In the genomic region with DNA sequence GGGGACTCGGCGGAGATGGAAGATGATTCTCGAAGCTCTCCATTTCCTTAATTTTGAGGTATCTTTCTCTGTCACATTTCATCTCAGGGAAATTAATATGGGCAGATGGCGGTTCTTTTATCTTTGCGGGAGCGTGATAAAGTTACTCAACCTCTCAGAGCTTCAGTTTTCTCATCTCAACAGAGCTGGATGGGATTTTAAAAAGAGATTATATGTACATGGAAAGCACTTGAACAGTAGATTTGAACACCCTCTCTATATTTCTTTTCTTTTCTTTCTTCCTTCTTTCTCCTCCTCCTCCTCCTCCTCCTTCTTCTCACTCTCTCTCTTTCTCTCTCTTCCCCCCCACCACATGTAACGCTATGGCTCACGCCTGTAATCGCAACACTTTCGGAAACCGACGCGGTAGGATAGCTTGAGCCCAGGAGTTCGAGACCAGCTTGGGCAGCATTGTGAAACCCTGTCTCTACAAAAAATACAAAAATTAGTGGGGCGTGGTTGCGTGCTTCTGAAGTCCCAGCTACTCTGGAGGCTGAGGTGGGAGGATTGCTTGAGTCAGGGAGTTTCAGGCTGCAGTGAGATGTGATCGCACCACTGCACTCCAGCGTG, we compare ENCODE assay signal across 8 cellular contexts. TPM values are rescaled to one million over a fixed set of nuclear protein-coding genes. Genes with fewer than 3 reads are reported as not detected.
DNase-seq lines count a peak whose midpoint lies in the region; ATAC-seq and TF ChIP-seq lines count a peak whose summit lies in the region.

No MANE protein-coding gene starts in this region.

- ATAC-seq in T-cell (replicated peaks in 1 of 4) (peak in 3 of 4 experiments; percentile 17 to 22 (median 20)), GM18868 (IDR thresholded peaks at IDR 0.05; ENCODE audit: unreplicated experiment) (no peak)

- WGBS in esophagus squamous epithelium, 2 donors = 16 to 18% methylated on average over 15 to 18 of the region's 18 CpGs

- no peaks in the 10 kb centered on the region for H3K9me3 Mint-ChIP-seq in T-cell

- peak overlapping the region; percentile 38 to 74 (median 50) for H3K4me3 ChIP-seq in esophagus squamous epithelium
- peak overlapping the region; percentile 29 for H3K4me3 ChIP-seq in skeletal muscle cell (ENCODE audit: low read depth, low read length)
- H3K4me3 ChIP-seq in foreskin fibroblast (ENCODE audit: low read depth in 1 of 2, low read length in 2 of 2) = no peak overlapping the region

- no peak for TF ChIP-seq POLR2A in esophagus squamous epithelium (IDR thresholded peaks at IDR 0.05)

- no peaks in the 10 kb centered on the region for H3K36me3 ChIP-seq in esophagus squamous epithelium

- H3K27ac Mint-ChIP-seq in T-cell = peak overlapping the region in 1 of 2 donors; percentile 39

- peaks cover 14 to 28% (median 15%) of the 10 kb centered on the region in 3 donors for H3K4me1 ChIP-seq in esophagus squamous epithelium

- H3K36me3 Mint-ChIP-seq in T-cell = no peaks in the 10 kb centered on the region

- no peak for TF ChIP-seq CTCF in esophagus squamous epithelium (IDR thresholded peaks at IDR 0.05)
- TF ChIP-seq CTCF in foreskin fibroblast (IDR thresholded peaks at IDR 0.05; ENCODE audit: low read depth, low read length) = no peak

- peak overlapping the region in 1 of 4 donors; percentile 41 for H3K27ac ChIP-seq in esophagus squamous epithelium

- H3K27me3 ChIP-seq in esophagus squamous epithelium = peaks cover 0 to 75% (median 0%) of the 10 kb centered on the region in 4 donors

- H3K4me3 Mint-ChIP-seq in T-cell = peak overlapping the region; percentile 72 to 88 (median 83)

- POLR2A ChIA-PET in T-cell (lab: Charles Lee) = no interaction called here

- CTCF ChIA-PET in T-cell (lab: Charles Lee) = interaction anchor here (0.6 to 0.7 kb wide), 3 partner anchors 57 to 186 kb away, joined by 3 to 4 read pairs (median 3); no protein-coding TSS in a partner anchor

- H3K9me3 ChIP-seq in esophagus squamous epithelium = no peaks in the 10 kb centered on the region

- intact Hi-C loops in esophagus squamous epithelium (cut with DNase I) = no loop called here

- H3K4me1 Mint-ChIP-seq in T-cell = peaks cover 20 to 24% (median 24%) of the 10 kb centered on the region in 3 donors

- peak; percentile 20 for DNase-seq in activated T-cell treated with anti-CD3 and anti-CD28 coated beads for 48 hours (ENCODE audit: low read depth)
- no peak for DNase-seq in activated T-cell treated with anti-CD3 and anti-CD28 coated beads for 4 hours
- no peak for DNase-seq in T-cell
- no peak for DNase-seq in esophagus squamous epithelium (lab: John Stamatoyannopoulos, UW)
- DNase-seq in skeletal muscle cell (ENCODE audit: low read depth) = no peak
- DNase-seq in NCI-H187 treated with DMSO at 0.1 percent for 48 hours (lab: John Stamatoyannopoulos, UW) = no peak
- DNase-seq in foreskin fibroblast = no peak

- H3K27me3 Mint-ChIP-seq in T-cell = peaks cover 39 to 55% of the 10 kb centered on the region in 2 donors

RNA-seq across cellular contexts. Expression of gene GLDC, which starts 0.6 kb away (rescaled TPM):
- total RNA-seq in T-cell = under 1 TPM; 0.21 to 0.79 (median 0.70) TPM
- total RNA-seq in esophagus squamous epithelium = 10 to 100 TPM in 2 of 4 donors, 1 to 10 TPM in 2; 1.1 to 21.6 (median 10.2) TPM

Comparison
In these comparisons a context has a peak if more than half of its experiments do, and no peak if none do; other contexts are left out.
1. H3K4me3 ChIP-seq: peak in esophagus squamous epithelium (4 of 4) and skeletal muscle cell (single experiment); none in foreskin fibroblast (0 of 2).